19 cellular contexts compared by ENCODE assay signal in the genomic region with DNA sequence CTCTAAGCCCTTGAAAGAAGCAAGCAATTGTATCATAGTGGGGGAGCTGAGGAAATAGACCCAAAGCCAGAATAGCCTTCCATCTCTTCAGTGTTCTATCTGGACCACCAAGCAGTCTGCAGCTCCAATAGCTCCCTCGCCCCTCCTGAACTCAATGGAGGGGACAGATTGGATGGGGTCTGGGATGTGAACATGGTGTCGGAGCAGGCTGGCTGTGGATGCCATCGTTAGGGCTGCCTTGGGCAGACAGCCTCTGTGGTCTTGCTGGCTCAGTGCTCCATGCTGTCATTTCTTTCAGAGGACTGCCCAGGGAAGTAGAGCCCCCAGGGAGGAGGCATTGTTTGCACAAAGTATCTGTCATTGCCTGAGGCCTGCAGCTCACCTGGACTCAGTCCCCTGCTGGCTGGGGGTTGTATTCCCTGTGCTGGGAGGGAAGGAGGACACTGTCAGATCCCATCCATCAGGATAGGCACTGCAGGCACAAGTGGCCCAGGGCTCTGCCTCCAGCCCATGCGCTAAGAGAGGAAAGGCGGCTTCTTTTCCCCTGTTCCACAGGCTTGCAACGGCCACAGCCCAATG.
"Had no signal": no experiment of that assay in that cellular context is flagged by ENCODE, and none has a peak within 500 bp of the region (broad histone marks: within the 10 kb centered on the region; RNA-seq: fewer than 3 reads in every experiment).

No MANE protein-coding gene starts in this region.

- H3K27ac Mint-ChIP-seq: activated naive CD4-positive, alpha-beta T cell treated with anti-CD3 and anti-CD28 coated beads, Interleukin-2, amount 50 U/mL, for 72 hours; activated T-cell treated with anti-CD3 and anti-CD28 coated beads, Interleukin-2, amount 50 U/mL, for 24 hours; memory B cell had no signal

- H3K4me3 ChIP-seq: heart left ventricle, left ventricle myocardium inferior, psoas muscle had no signal

- H3K27ac ChIP-seq: heart left ventricle, left ventricle myocardium inferior, psoas muscle had no signal

- H3K36me3 ChIP-seq: heart left ventricle, left ventricle myocardium inferior had no signal

- H3K4me1 Mint-ChIP-seq: central memory CD8-positive, alpha-beta T cell; memory B cell had no signal

- H3K9me3 ChIP-seq: heart left ventricle, left ventricle myocardium inferior had no signal

- H3K27me3 Mint-ChIP-seq: brain had no signal

- H3K36me3 Mint-ChIP-seq: activated naive CD4-positive, alpha-beta T cell treated with anti-CD3 and anti-CD28 coated beads, Interleukin-2, amount 50 U/mL, for 72 hours; brain; memory B cell had no signal

- H3K4me3 Mint-ChIP-seq: activated T-cell treated with anti-CD3 and anti-CD28 coated beads, Interleukin-2, amount 50 U/mL, for 24 hours; brain; central memory CD8-positive, alpha-beta T cell; memory B cell; nephron had no signal

- ATAC-seq: activated CD4-positive, CD25-positive, alpha-beta regulatory T cell treated with anti-CD3 and anti-CD28 coated beads, Interleukin-2, amount 50 U/mL, for 24 hours; activated naive CD4-positive, alpha-beta T cell treated with anti-CD3 and anti-CD28 coated beads, Interleukin-2, amount 50 U/mL, for 72 hours; heart left ventricle; psoas muscle had no signal

- DNase-seq: activated effector memory CD4-positive, alpha-beta T cell treated with anti-CD3 and anti-CD28 coated beads, Interleukin-2, amount 50 U/mL, for 16 hours; activated T-cell treated with anti-CD3 and anti-CD28 coated beads, Interleukin-2, amount 50 U/mL, for 24 hours; amniotic stem cell; cortex of kidney; effector CD8-positive, alpha-beta T cell; heart left ventricle; kidney; left ventricle myocardium inferior; occipital lobe; psoas muscle; stimulated activated CD4-positive, alpha-beta T cell treated with anti-CD3 and anti-CD28 coated beads, Interleukin-12 subunit alpha, Interleukin-12 subunit beta, amount 100 ng/mL, for 4 hours; stimulated activated naive CD4-positive, alpha-beta T cell treated with Interleukin-2 at 50 U/mL for 16 hours; trophoblast cell had no signal

- H3K9me3 Mint-ChIP-seq: activated naive CD4-positive, alpha-beta T cell treated with anti-CD3 and anti-CD28 coated beads, Interleukin-2, amount 50 U/mL, for 72 hours; activated T-cell treated with anti-CD3 and anti-CD28 coated beads, Interleukin-2, amount 50 U/mL, for 24 hours; central memory CD8-positive, alpha-beta T cell; nephron had no signal
